ENCODE assay signal across 31 cellular contexts in the genomic region with DNA sequence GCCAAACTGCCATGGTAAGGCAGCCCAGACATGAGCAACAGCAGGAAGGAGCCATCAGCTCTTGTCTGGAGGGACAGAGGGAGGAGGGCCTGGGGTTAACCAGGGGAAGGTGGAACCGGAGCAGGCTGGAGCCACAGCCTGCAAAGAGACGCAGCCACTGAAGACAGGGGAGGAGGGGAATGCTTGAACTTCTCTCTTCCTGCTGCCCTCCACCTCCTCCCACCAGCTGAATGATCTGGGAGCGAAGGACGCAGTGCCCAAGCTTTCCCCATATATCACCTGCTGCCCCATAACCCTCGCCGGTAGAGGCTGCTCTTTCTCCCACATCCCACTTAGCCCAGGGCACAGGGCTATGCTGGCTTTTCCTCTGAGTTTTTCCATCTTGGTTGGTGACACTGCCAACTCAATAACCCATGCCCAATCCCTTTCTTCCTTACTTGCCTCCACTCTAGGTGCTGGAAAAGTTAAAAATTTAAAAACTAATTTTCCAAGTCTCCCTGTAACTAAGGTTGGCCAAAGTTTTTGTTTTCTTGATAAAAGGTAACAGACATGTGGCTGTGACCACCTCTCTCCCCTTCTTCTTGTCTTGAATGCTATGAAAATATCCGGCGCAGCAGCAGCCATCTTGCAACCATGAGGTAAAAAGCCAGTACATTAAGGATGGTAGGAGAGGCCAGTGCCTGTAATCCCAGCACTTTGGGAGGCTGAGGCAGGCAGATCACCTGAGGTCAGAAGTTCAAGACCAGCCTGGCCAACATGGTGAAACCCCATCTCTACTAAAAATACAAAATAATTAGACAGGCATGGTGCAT. TPM values are rescaled to one million over a fixed set of nuclear protein-coding genes. Genes with fewer than 3 reads are reported as not detected.
DNase-seq lines count a peak whose midpoint lies in the region; ATAC-seq and TF ChIP-seq lines count a peak whose summit lies in the region.
"Had no signal": no experiment of that assay in that cellular context is flagged by ENCODE, and none has a peak within 500 bp of the region (broad histone marks: within the 10 kb centered on the region; RNA-seq: fewer than 3 reads in every experiment).

No MANE protein-coding gene starts in this region.

- peak overlapping the region; percentile 68 for H3K27ac ChIP-seq in BLaER1
- no peak overlapping the region for H3K27ac ChIP-seq in endodermal cell (ENCODE audit: low read depth, low read length)
- H3K27ac ChIP-seq in neural progenitor cell: no peak overlapping the region
- no peak overlapping the region for H3K27ac ChIP-seq in psoas muscle
- H3K27ac ChIP-seq: esophagus squamous epithelium, heart left ventricle, pancreas, RWPE1, thoracic aorta had no signal

- peaks cover 2% of the 10 kb centered on the region for H3K36me3 Mint-ChIP-seq in endodermal cell (ENCODE audit: low read depth)
- no peaks in the 10 kb centered on the region for H3K36me3 Mint-ChIP-seq in neural progenitor cell
- H3K36me3 Mint-ChIP-seq in activated CD4-positive, alpha-beta T cell treated with anti-CD3 and anti-CD28 coated beads, Interleukin-2, amount 10 ng/mL, durations not matched to agents 7 days and 5 days (ENCODE audit: low read depth): no peaks in the 10 kb centered on the region
- H3K36me3 Mint-ChIP-seq: activated CD8-positive, alpha-beta memory T cell treated with anti-CD3 and anti-CD28 coated beads, Interleukin-2, amount 10 ng/mL, durations not matched to agents 7 days and 5 days; T-cell had no signal

- H3F3A ChIP-seq in neural progenitor cell (ENCODE audit: low read depth): no peaks in the 10 kb centered on the region

- H3K27me3 Mint-ChIP-seq in endodermal cell (ENCODE audit: insufficient read depth) (peaks cover 11% of the 10 kb centered on the region), neural progenitor cell (ENCODE audit: insufficient read depth, low read depth) (peaks cover 9% of the 10 kb centered on the region)
- H3K27me3 Mint-ChIP-seq in activated CD4-positive, alpha-beta T cell treated with anti-CD3 and anti-CD28 coated beads, Interleukin-2, amount 10 ng/mL, durations not matched to agents 7 days and 5 days: peaks cover 46% of the 10 kb centered on the region

- H4K20me1 ChIP-seq in BLaER1: no peaks in the 10 kb centered on the region
- H4K20me1 ChIP-seq in neural progenitor cell (ENCODE audit: low read depth): no peaks in the 10 kb centered on the region

- H3K36me3 ChIP-seq in BLaER1 (no peaks in the 10 kb centered on the region), endodermal cell (ENCODE audit: control insufficient read depth, insufficient read depth, low read length) (no peaks in the 10 kb centered on the region), neural progenitor cell (no peaks in the 10 kb centered on the region), psoas muscle (ENCODE audit: insufficient read depth in 1 of 2, low read depth in 1 of 2) (no peaks in the 10 kb centered on the region)
- H3K36me3 ChIP-seq: esophagus squamous epithelium, heart left ventricle, pancreas, thoracic aorta had no signal

- H3K27ac Mint-ChIP-seq in endodermal cell (peak overlapping the region; percentile 60), neural progenitor cell (peak overlapping the region; percentile 23)
- no peak overlapping the region for H3K27ac Mint-ChIP-seq in activated CD4-positive, alpha-beta T cell treated with anti-CD3 and anti-CD28 coated beads, Interleukin-2, amount 10 ng/mL, durations not matched to agents 7 days and 5 days
- H3K27ac Mint-ChIP-seq: activated CD8-positive, alpha-beta memory T cell treated with anti-CD3 and anti-CD28 coated beads, Interleukin-2, amount 10 ng/mL, durations not matched to agents 7 days and 5 days; CD8-positive, alpha-beta memory T cell; stimulated activated naive CD8-positive, alpha-beta T cell treated with anti-CD3 and anti-CD28 coated beads, Interleukin-15, Interleukin-2, amounts not matched to agents 100 ng/mL and 50 ng/mL, for 24 hours had no signal

- H3K4me2 ChIP-seq in BLaER1: peak overlapping the region; percentile 52
- no peak overlapping the region for H3K4me2 ChIP-seq in neural progenitor cell

- H3K79me2 ChIP-seq in neural progenitor cell (ENCODE audit: low read depth): no peaks in the 10 kb centered on the region

- no peak for ATAC-seq in psoas muscle
- ATAC-seq in GM19452 (IDR thresholded peaks at IDR 0.05; ENCODE audit: unreplicated experiment): no peak
- ATAC-seq: activated CD8-positive, alpha-beta memory T cell treated with anti-CD3 and anti-CD28 coated beads, Interleukin-2, amount 10 ng/mL, durations not matched to agents 7 days and 5 days; activated T-cell treated with anti-CD3 and anti-CD28 coated beads, Interleukin-2, amount 50 U/mL, for 4 hours; HCT116; heart left ventricle; mucosa of descending colon; pancreas; right cardiac atrium; T-cell had no signal

- H3K27me3 ChIP-seq in BLaER1 (no peaks in the 10 kb centered on the region), endodermal cell (ENCODE audit: control insufficient read depth, insufficient read depth, low read length, poor library complexity, severe bottlenecking) (peaks cover 4% of the 10 kb centered on the region), neural progenitor cell (no peaks in the 10 kb centered on the region), psoas muscle (ENCODE audit: insufficient read depth in 3 of 3, low read length in 2 of 3) (peaks cover 0 to 38% (median 4%) of the 10 kb centered on the region in 3 donors)
- H3K27me3 ChIP-seq: pancreas had no signal

- WGBS in endodermal cell (ENCODE audit: insufficient coverage in 1 of 2, insufficient read length in 1 of 2), 2 experiments: 77 to 96% methylated on average over 3 to 8 of the region's 8 CpGs
- WGBS in psoas muscle, 3 donors: 69 to 78% (median 77%) methylated on average over 8 of the region's 8 CpGs

- intact Hi-C loops in psoas muscle (cut with DNase I): no loop called here

- peaks cover 21% of the 10 kb centered on the region for H3K9me3 ChIP-seq in BLaER1
- peaks cover 5% of the 10 kb centered on the region for H3K9me3 ChIP-seq in endodermal cell (ENCODE audit: control insufficient read depth, low read length)
- H3K9me3 ChIP-seq in neural progenitor cell (ENCODE audit: low read depth): no peaks in the 10 kb centered on the region
- H3K9me3 ChIP-seq in psoas muscle: no peaks in the 10 kb centered on the region
- H3K9me3 ChIP-seq: esophagus squamous epithelium, heart left ventricle, mucosa of descending colon, pancreas, thoracic aorta had no signal

- no peak overlapping the region for H2AFZ ChIP-seq in neural progenitor cell (replicated peaks)

- H3K9me3 Mint-ChIP-seq in endodermal cell: peaks cover 14% of the 10 kb centered on the region
- H3K9me3 Mint-ChIP-seq in neural progenitor cell: peaks cover 8% of the 10 kb centered on the region
- peaks cover 3% of the 10 kb centered on the region for H3K9me3 Mint-ChIP-seq in activated CD4-positive, alpha-beta T cell treated with anti-CD3 and anti-CD28 coated beads, Interleukin-2, amount 10 ng/mL, durations not matched to agents 7 days and 5 days
- H3K9me3 Mint-ChIP-seq: stimulated activated naive CD8-positive, alpha-beta T cell treated with anti-CD3 and anti-CD28 coated beads, Interleukin-15, Interleukin-2, amounts not matched to agents 100 ng/mL and 50 ng/mL, for 24 hours had no signal

- H3K9ac ChIP-seq in BLaER1 (peak overlapping the region; percentile 20; the same call in 1 of the 2 replicates), endodermal cell (ENCODE audit: extremely low read depth, low read length, poor library complexity, severe bottlenecking) (no peak overlapping the region), neural progenitor cell (no peak overlapping the region)

- TF ChIP-seq CTCF in endodermal cell (conservative IDR thresholded peaks at IDR 0.05) (no peak), neural progenitor cell (IDR thresholded peaks at IDR 0.05) (no peak), psoas muscle (IDR thresholded peaks at IDR 0.05) (no peak)

- DNase-seq in MV-4-11 (lab: John Stamatoyannopoulos, UW) (peak; percentile 50), endodermal cell (peak; percentile 50), neural progenitor cell (ENCODE audit: low spot score) (no peak), psoas muscle (no peak), DMS153 (lab: John Stamatoyannopoulos, UW) (no peak)
- DNase-seq in activated CD4-positive, alpha-beta T cell treated with anti-CD3 and anti-CD28 coated beads, Interleukin-2, amount 10 ng/mL, durations not matched to agents 7 days and 5 days: no peak
- DNase-seq: activated CD4-positive, CD25-positive, alpha-beta regulatory T cell; activated CD8-positive, alpha-beta memory T cell treated with anti-CD3 and anti-CD28 coated beads, Interleukin-2, amount 10 ng/mL, durations not matched to agents 7 days and 5 days; activated gamma-delta T cell; activated T-cell treated with anti-CD3 and anti-CD28 coated beads, Interleukin-2, amount 50 U/mL, for 4 hours; caudate nucleus; CD8-positive, alpha-beta memory T cell; esophagus squamous epithelium; foreskin melanocyte; heart left ventricle; IMR-90; mucosa of descending colon; NCI-H1048; NCI-H774; right cardiac atrium; stimulated activated CD8-positive, alpha-beta memory T cell treated with anti-CD3 and anti-CD28 coated beads, Interleukin-4, amount 100 ng/mL, for 48 hours; T-cell had no signal

- CTCF ChIA-PET in activated CD4-positive, alpha-beta T cell treated with anti-CD3 and anti-CD28 coated beads, Interleukin-2, amount 10 ng/mL, durations not matched to agents 7 days and 5 days (lab: Charles Lee): no interaction called here

- H3K4me3 Mint-ChIP-seq in endodermal cell: no peak overlapping the region
- no peak overlapping the region for H3K4me3 Mint-ChIP-seq in neural progenitor cell
- H3K4me3 Mint-ChIP-seq in activated CD4-positive, alpha-beta T cell treated with anti-CD3 and anti-CD28 coated beads, Interleukin-2, amount 10 ng/mL, durations not matched to agents 7 days and 5 days: no peak overlapping the region
- H3K4me3 Mint-ChIP-seq: activated CD8-positive, alpha-beta memory T cell treated with anti-CD3 and anti-CD28 coated beads, Interleukin-2, amount 10 ng/mL, durations not matched to agents 7 days and 5 days; activated T-cell treated with anti-CD3 and anti-CD28 coated beads, Interleukin-2, amount 50 U/mL, for 4 hours; CD8-positive, alpha-beta memory T cell; stimulated activated naive CD8-positive, alpha-beta T cell treated with anti-CD3 and anti-CD28 coated beads, Interleukin-15, Interleukin-2, amounts not matched to agents 100 ng/mL and 50 ng/mL, for 24 hours; T-cell had no signal

- H3K4me1 Mint-ChIP-seq in endodermal cell (peaks cover 15% of the 10 kb centered on the region), neural progenitor cell (peaks cover 20% of the 10 kb centered on the region)
- H3K4me1 Mint-ChIP-seq in activated CD4-positive, alpha-beta T cell treated with anti-CD3 and anti-CD28 coated beads, Interleukin-2, amount 10 ng/mL, durations not matched to agents 7 days and 5 days: no peaks in the 10 kb centered on the region
- H3K4me1 Mint-ChIP-seq: activated CD8-positive, alpha-beta memory T cell treated with anti-CD3 and anti-CD28 coated beads, Interleukin-2, amount 10 ng/mL, durations not matched to agents 7 days and 5 days had no signal

- H3K4me3 ChIP-seq in BLaER1 (no peak overlapping the region), endodermal cell (ENCODE audit: low read length) (no peak overlapping the region), neural progenitor cell (no peak overlapping the region), psoas muscle (no peak overlapping the region)
- H3K4me3 ChIP-seq: esophagus squamous epithelium, heart left ventricle, lung, mucosa of descending colon, pancreas, thoracic aorta had no signal

- H3K4me1 ChIP-seq in BLaER1 (peaks cover 60% of the 10 kb centered on the region), endodermal cell (ENCODE audit: control insufficient read depth, insufficient read depth, low read length) (no peaks in the 10 kb centered on the region), neural progenitor cell (no peaks in the 10 kb centered on the region), psoas muscle (peaks cover 5% of the 10 kb centered on the region)
- H3K4me1 ChIP-seq: heart left ventricle, pancreas had no signal

- POLR2A ChIA-PET in activated CD4-positive, alpha-beta T cell treated with anti-CD3 and anti-CD28 coated beads, Interleukin-2, amount 10 ng/mL, durations not matched to agents 7 days and 5 days (lab: Charles Lee): no interaction called here

RNA-seq across cellular contexts. Expression of a gene that starts 21.8 kb away (rescaled TPM):
- total RNA-seq in endodermal cell (1 to 10 TPM in 1 of 2 donors, under 1 TPM in 1; 0.22 to 1.3 TPM), neural progenitor cell (ENCODE audit: low replicate concordance) (0.34 and 1.2 TPM in 2 replicates), psoas muscle (not detected)
- 40.5 TPM for polyA plus RNA-seq in endodermal cell (2013, experiment 1 of 2)
- polyA plus RNA-seq in endodermal cell (2013, experiment 2 of 2): 38.6 TPM
- total RNA-seq in activated CD4-positive, alpha-beta T cell treated with anti-CD3 and anti-CD28 coated beads, Interleukin-2, amount 10 ng/mL, durations not matched to agents 7 days and 5 days: not detected
- polyA plus RNA-seq in psoas muscle: under 1 TPM in 1 of 3 donors, not detected in 2; 0.03 TPM
- total RNA-seq: activated CD8-positive, alpha-beta memory T cell treated with anti-CD3 and anti-CD28 coated beads, Interleukin-2, amount 10 ng/mL, durations not matched to agents 7 days and 5 days; CD8-positive, alpha-beta memory T cell; dermis microvascular lymphatic vessel endothelial cell; thoracic aorta had no signal
- polyA plus RNA-seq: CD8-positive, alpha-beta memory T cell had no signal

Comparison
In these comparisons a context has a peak if more than half of its experiments do, and no peak if none do; other contexts are left out.
1. DNase-seq: peak in MV-4-11 (single experiment) and endodermal cell (single experiment); none in neural progenitor cell (single experiment), activated CD4-positive, alpha-beta T cell treated with anti-CD3 and anti-CD28 coated beads, Interleukin-2, amount 10 ng/mL, durations not matched to agents 7 days and 5 days (single experiment), psoas muscle (0 of 2) and DMS153 (single experiment).